Comparison of ENCODE assay signal across 1 cellular context in genomic region chr1:21024918-21025317, GRCh38.
TF ChIP-seq lines count a peak whose summit lies in the region.

No MANE protein-coding gene starts in this region.

TF ChIP-seq in A549, 52 proteins besides CTCF, POLR2A, EP300 and RAD21 (continued from another document):
- TF ChIP-seq, protein P1, sequence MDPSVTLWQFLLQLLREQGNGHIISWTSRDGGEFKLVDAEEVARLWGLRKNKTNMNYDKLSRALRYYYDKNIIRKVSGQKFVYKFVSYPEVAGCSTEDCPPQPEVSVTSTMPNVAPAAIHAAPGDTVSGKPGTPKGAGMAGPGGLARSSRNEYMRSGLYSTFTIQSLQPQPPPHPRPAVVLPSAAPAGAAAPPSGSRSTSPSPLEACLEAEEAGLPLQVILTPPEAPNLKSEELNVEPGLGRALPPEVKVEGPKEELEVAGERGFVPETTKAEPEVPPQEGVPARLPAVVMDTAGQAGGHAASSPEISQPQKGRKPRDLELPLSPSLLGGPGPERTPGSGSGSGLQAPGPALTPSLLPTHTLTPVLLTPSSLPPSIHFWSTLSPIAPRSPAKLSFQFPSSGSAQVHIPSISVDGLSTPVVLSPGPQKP (IDR thresholded peaks at IDR 0.05; ENCODE audit: low read depth, low read length), result no peak
